ENCODE assay signal across 9 cellular contexts in genomic region chr1:14970115-14970798, GRCh38.
DNase-seq lines count a peak whose midpoint lies in the region; ATAC-seq and TF ChIP-seq lines count a peak whose summit lies in the region.
"Had no signal": no experiment of that assay in that cellular context is flagged by ENCODE, and none has a peak within 500 bp of the region (broad histone marks: within the 10 kb centered on the region; RNA-seq: fewer than 3 reads in every experiment).

No MANE protein-coding gene starts in this region.

- peaks cover 12% of the 10 kb centered on the region for H3K9me3 Mint-ChIP-seq in activated CD8-positive, alpha-beta T cell treated with anti-CD3 and anti-CD28 coated beads for 36 hours
- H3K9me3 Mint-ChIP-seq: activated B cell treated with CpG ODN at 0.5 μM for 24 hours had no signal

- DNase-seq in activated T-cell treated with anti-CD3 and anti-CD28 coated beads, Interleukin-2, amount 50 U/mL, for 48 hours, result peak; percentile 39 to 55
- DNase-seq in activated T-cell treated with anti-CD3 and anti-CD28 coated beads for 4 hours (no peak), hepatic stellate cell (ENCODE audit: low spot score) (peak; percentile 90), KBM-7 (no peak), NCI-H1694 (lab: John Stamatoyannopoulos, UW) (no peak), SHP77 treated with DMSO at 0.1 percent for 48 hours (lab: John Stamatoyannopoulos, UW) (no peak)
- peak; percentile 78 for DNase-seq in activated CD8-positive, alpha-beta T cell treated with anti-CD3 and anti-CD28 coated beads for 36 hours
- peak; percentile 23 to 44 for DNase-seq in stimulated activated CD4-positive, alpha-beta T cell treated with anti-CD3 and anti-CD28 coated beads, Interleukin-2, amount 100 ng/mL, for 24 hours
- DNase-seq: activated B cell treated with CpG ODN at 0.5 μM for 24 hours had no signal

- H3K4me1 Mint-ChIP-seq in activated CD8-positive, alpha-beta T cell treated with anti-CD3 and anti-CD28 coated beads for 36 hours (ENCODE audit: low read depth), result peaks cover 19% of the 10 kb centered on the region
- H3K4me1 Mint-ChIP-seq: activated B cell treated with CpG ODN at 0.5 μM for 24 hours had no signal

- H3K4me3 Mint-ChIP-seq in activated CD8-positive, alpha-beta T cell treated with anti-CD3 and anti-CD28 coated beads for 36 hours, result no peak overlapping the region
- H3K4me3 Mint-ChIP-seq: activated B cell treated with CpG ODN at 0.5 μM for 24 hours had no signal

- intact Hi-C loops in activated CD8-positive, alpha-beta T cell treated with anti-CD3 and anti-CD28 coated beads for 36 hours (cut with micrococcal nuclease), result no loop called here

- in situ Hi-C loops in KBM-7 (cut with MboI; ENCODE audit: low pct_unique_long_range_greater_than_20kb, low sequenced_read_pairs), result no loop called here

- H3K27ac Mint-ChIP-seq in activated CD8-positive, alpha-beta T cell treated with anti-CD3 and anti-CD28 coated beads for 36 hours, result no peak overlapping the region
- H3K27ac Mint-ChIP-seq: activated B cell treated with CpG ODN at 0.5 μM for 24 hours had no signal

- CTCF ChIA-PET in activated CD8-positive, alpha-beta T cell treated with anti-CD3 and anti-CD28 coated beads for 36 hours (lab: Charles Lee), result no interaction called here

- ATAC-seq in activated CD8-positive, alpha-beta T cell treated with anti-CD3 and anti-CD28 coated beads for 36 hours, result peak; percentile 21

- peaks cover 2% of the 10 kb centered on the region for H3K27me3 Mint-ChIP-seq in activated CD8-positive, alpha-beta T cell treated with anti-CD3 and anti-CD28 coated beads for 36 hours

- POLR2A ChIA-PET in activated CD8-positive, alpha-beta T cell treated with anti-CD3 and anti-CD28 coated beads for 36 hours (lab: Charles Lee), result no interaction called here

- no peak for TF ChIP-seq CTCF in activated CD8-positive, alpha-beta T cell treated with anti-CD3 and anti-CD28 coated beads for 36 hours (IDR thresholded peaks at IDR 0.05)

- no peaks in the 10 kb centered on the region for H3K36me3 Mint-ChIP-seq in activated CD8-positive, alpha-beta T cell treated with anti-CD3 and anti-CD28 coated beads for 36 hours (ENCODE audit: low read depth)

Comparison
In these comparisons a context has a peak if more than half of its experiments do, and no peak if none do; other contexts are left out.
1. DNase-seq: peak in activated T-cell treated with anti-CD3 and anti-CD28 coated beads, Interleukin-2, amount 50 U/mL, for 48 hours (2 of 2), activated CD8-positive, alpha-beta T cell treated with anti-CD3 and anti-CD28 coated beads for 36 hours (single experiment), hepatic stellate cell (single experiment) and stimulated activated CD4-positive, alpha-beta T cell treated with anti-CD3 and anti-CD28 coated beads, Interleukin-2, amount 100 ng/mL, for 24 hours (2 of 2); none in activated T-cell treated with anti-CD3 and anti-CD28 coated beads for 4 hours (single experiment), KBM-7 (single experiment), NCI-H1694 (single experiment) and SHP77 treated with DMSO at 0.1 percent for 48 hours (single experiment).